Comparison of ENCODE assay signal across 15 cellular contexts in the genomic region with DNA sequence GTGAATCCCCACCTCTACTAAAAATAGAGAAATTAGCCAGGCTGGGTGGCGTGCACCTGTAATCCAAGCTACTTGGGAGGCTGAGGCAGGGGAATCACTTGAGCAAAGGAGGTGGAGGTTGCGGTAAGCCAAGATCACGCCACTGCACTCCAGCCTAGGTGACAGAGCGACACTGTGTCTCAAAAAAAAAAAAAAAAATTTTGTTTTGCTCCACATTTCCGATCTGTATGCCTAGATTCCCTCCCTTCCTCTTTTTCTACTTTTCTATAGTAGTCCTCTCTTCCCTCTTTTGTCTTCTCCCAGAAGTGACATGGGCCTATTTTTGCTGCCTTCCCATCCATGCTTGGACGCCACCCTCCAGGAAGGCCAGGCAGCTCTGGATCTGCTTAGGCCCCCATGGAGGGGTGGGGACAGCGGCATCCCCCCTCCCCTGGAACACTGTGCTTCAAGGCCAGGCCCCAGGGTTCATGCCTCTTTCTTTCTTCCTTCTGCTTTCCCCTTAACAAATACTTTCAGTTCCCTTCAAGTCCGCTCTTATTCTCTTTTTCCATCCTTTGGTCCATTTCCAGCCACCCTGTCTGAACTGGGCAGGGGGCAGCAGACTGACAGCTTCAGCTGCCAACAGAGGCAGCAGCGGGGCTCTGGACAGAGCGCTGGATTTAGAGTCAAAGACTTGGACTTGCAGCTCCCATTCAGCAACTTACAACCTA. TPM values are rescaled to one million over a fixed set of nuclear protein-coding genes. Genes with fewer than 3 reads are reported as not detected.
A peak's percentile ranks its signal among the peaks of the same experiment; 100 is the strongest.
DNase-seq lines count a peak whose midpoint lies in the region; ATAC-seq and TF ChIP-seq lines count a peak whose summit lies in the region.
"Had no signal": no experiment of that assay in that cellular context is flagged by ENCODE, and none has a peak within 500 bp of the region (broad histone marks: within the 10 kb centered on the region; RNA-seq: fewer than 3 reads in every experiment).

No MANE protein-coding gene starts in this region.

- H3K9me3 ChIP-seq in Karpas-422 (ENCODE audit: low read length) (no peaks in the 10 kb centered on the region), HAP-1 (no peaks in the 10 kb centered on the region)

- no peaks in the 10 kb centered on the region for H3K9me3 Mint-ChIP-seq in GM23338
- no peaks in the 10 kb centered on the region for H3K9me3 Mint-ChIP-seq in memory B cell

- TF ChIP-seq CTCF in GM23338 (conservative IDR thresholded peaks at IDR 0.05; ENCODE audit: low read depth in 2 of 2): peak; percentile 9 to 12; a peak in 2 of 4 replicates

- H3K27ac ChIP-seq in GM23338 (ENCODE audit: low read depth) (no peak overlapping the region), Karpas-422 (ENCODE audit: low read length) (no peak overlapping the region)

- ATAC-seq in GM23338: no peak
- peak; percentile 34 for ATAC-seq in memory B cell (ENCODE audit: low read depth)

- H3K27me3 ChIP-seq in GM23338 (ENCODE audit: insufficient read depth): no peaks in the 10 kb centered on the region
- H3K27me3 ChIP-seq in Karpas-422 (ENCODE audit: low read length): no peaks in the 10 kb centered on the region
- H3K27me3 ChIP-seq in HAP-1 (ENCODE audit: low read depth): no peaks in the 10 kb centered on the region

- H3K36me3 ChIP-seq in GM23338 (ENCODE audit: insufficient read depth) (no peaks in the 10 kb centered on the region), Karpas-422 (ENCODE audit: insufficient read depth, low read length) (no peaks in the 10 kb centered on the region), HAP-1 (replicated peaks) (no peaks in the 10 kb centered on the region)

- H2AFZ ChIP-seq in GM23338 (peak overlapping the region; percentile 18; the same call in 1 of the 2 replicates), Karpas-422 (ENCODE audit: low read length) (no peak overlapping the region)

- no peaks in the 10 kb centered on the region; the same call in 1 of the 2 replicates for H3K9me2 ChIP-seq in GM23338 (ENCODE audit: insufficient read depth)
- H3K9me2 ChIP-seq in Karpas-422 (replicated peaks; ENCODE audit: insufficient read depth, low read length): no peaks in the 10 kb centered on the region

- H4K20me1 ChIP-seq in GM23338 (replicated peaks; ENCODE audit: insufficient read depth): no peaks in the 10 kb centered on the region
- H4K20me1 ChIP-seq in Karpas-422 (ENCODE audit: insufficient read depth, low read depth, low read length): no peaks in the 10 kb centered on the region

- H3K4me3 Mint-ChIP-seq in GM23338 (no peak overlapping the region), memory B cell (no peak overlapping the region)

- H3K27ac Mint-ChIP-seq in GM23338 (no peak overlapping the region), memory B cell (no peak overlapping the region)

- H3K27me3 Mint-ChIP-seq in GM23338 (ENCODE audit: insufficient read depth, low read depth, poor library complexity) (peaks cover 2% of the 10 kb centered on the region), memory B cell (peaks cover 4% of the 10 kb centered on the region)

- H3F3A ChIP-seq in GM23338 (replicated peaks; ENCODE audit: low read depth): no peaks in the 10 kb centered on the region

- H3K36me3 Mint-ChIP-seq in GM23338 (ENCODE audit: low read depth) (no peaks in the 10 kb centered on the region), memory B cell (peaks cover 4% of the 10 kb centered on the region)

- DNase-seq in Ammon's horn (ENCODE audit: low spot score) (peak; percentile 54), GM23338 (ENCODE audit: low spot score) (no peak), UCSD-AML1 (lab: John Stamatoyannopoulos, UW; ENCODE audit: unreplicated experiment) (peak; percentile 77), memory B cell (ENCODE audit: low spot score in 2 of 2) (no peak), HT-29 (ENCODE audit: low spot score) (no peak), Karpas-422 (no peak), HAP-1 (ENCODE audit: low spot score in 2 of 2) (no peak), NCI-H187 treated with DMSO at 0.1 percent for 48 hours (lab: John Stamatoyannopoulos, UW) (no peak)
- DNase-seq: dermis blood vessel endothelial cell, DMS153, NCI-H146, NCI-H524 had no signal

- in situ Hi-C loops in HAP-1 (cut with MboI; ENCODE audit: low sequenced_read_pairs): no loop called here

- no peak overlapping the region for H3K9ac ChIP-seq in Karpas-422 (ENCODE audit: low read length)

- H3K4me3 ChIP-seq in GM23338 (no peak overlapping the region), Karpas-422 (ENCODE audit: low read length) (no peak overlapping the region), HAP-1 (no peak overlapping the region)

- no peak overlapping the region for H3K4me2 ChIP-seq in GM23338
- no peak overlapping the region for H3K4me2 ChIP-seq in Karpas-422 (ENCODE audit: low read depth, low read length, poor library complexity, severe bottlenecking)

- H3K79me2 ChIP-seq in GM23338 (replicated peaks; ENCODE audit: insufficient read depth) (no peaks in the 10 kb centered on the region), Karpas-422 (ENCODE audit: low read length) (no peaks in the 10 kb centered on the region)

- no peaks in the 10 kb centered on the region for H3K4me1 Mint-ChIP-seq in GM23338
- H3K4me1 Mint-ChIP-seq in memory B cell: peaks cover 11% of the 10 kb centered on the region

- H3K4me1 ChIP-seq in GM23338 (ENCODE audit: insufficient read depth) (no peaks in the 10 kb centered on the region), Karpas-422 (ENCODE audit: low read length) (no peaks in the 10 kb centered on the region), HAP-1 (no peaks in the 10 kb centered on the region)

TF ChIP-seq in GM23338, 12 proteins besides CTCF, POLR2A, EP300 and RAD21 (continues in another document):
- no peak for TF ChIP-seq NANOG (IDR thresholded peaks at IDR 0.05; ENCODE audit: borderline replicate concordance)
- no peak for TF ChIP-seq ZNF331 (CRISPR knock-in tag; IDR thresholded peaks at IDR 0.05; ENCODE audit: low read depth)
- TF ChIP-seq, protein P1, sequence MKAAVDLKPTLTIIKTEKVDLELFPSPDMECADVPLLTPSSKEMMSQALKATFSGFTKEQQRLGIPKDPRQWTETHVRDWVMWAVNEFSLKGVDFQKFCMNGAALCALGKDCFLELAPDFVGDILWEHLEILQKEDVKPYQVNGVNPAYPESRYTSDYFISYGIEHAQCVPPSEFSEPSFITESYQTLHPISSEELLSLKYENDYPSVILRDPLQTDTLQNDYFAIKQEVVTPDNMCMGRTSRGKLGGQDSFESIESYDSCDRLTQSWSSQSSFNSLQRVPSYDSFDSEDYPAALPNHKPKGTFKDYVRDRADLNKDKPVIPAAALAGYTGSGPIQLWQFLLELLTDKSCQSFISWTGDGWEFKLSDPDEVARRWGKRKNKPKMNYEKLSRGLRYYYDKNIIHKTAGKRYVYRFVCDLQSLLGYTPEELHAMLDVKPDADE (IDR thresholded peaks at IDR 0.05): no peak
- TF ChIP-seq STAT1 (IDR thresholded peaks at IDR 0.05; ENCODE audit: unreplicated experiment): no peak
- no peak for TF ChIP-seq ZNF114 (CRISPR knock-in tag; IDR thresholded peaks at IDR 0.05)
- TF ChIP-seq EZH2phosphoT487 (IDR thresholded peaks at IDR 0.05; ENCODE audit: unreplicated experiment): no peak
- no peak for TF ChIP-seq POLR2AphosphoS5 (IDR thresholded peaks at IDR 0.05; ENCODE audit: low read depth)
- no peak for TF ChIP-seq EZH2 (IDR thresholded peaks at IDR 0.05; ENCODE audit: low read depth, unreplicated experiment)
- TF ChIP-seq, protein P2, sequence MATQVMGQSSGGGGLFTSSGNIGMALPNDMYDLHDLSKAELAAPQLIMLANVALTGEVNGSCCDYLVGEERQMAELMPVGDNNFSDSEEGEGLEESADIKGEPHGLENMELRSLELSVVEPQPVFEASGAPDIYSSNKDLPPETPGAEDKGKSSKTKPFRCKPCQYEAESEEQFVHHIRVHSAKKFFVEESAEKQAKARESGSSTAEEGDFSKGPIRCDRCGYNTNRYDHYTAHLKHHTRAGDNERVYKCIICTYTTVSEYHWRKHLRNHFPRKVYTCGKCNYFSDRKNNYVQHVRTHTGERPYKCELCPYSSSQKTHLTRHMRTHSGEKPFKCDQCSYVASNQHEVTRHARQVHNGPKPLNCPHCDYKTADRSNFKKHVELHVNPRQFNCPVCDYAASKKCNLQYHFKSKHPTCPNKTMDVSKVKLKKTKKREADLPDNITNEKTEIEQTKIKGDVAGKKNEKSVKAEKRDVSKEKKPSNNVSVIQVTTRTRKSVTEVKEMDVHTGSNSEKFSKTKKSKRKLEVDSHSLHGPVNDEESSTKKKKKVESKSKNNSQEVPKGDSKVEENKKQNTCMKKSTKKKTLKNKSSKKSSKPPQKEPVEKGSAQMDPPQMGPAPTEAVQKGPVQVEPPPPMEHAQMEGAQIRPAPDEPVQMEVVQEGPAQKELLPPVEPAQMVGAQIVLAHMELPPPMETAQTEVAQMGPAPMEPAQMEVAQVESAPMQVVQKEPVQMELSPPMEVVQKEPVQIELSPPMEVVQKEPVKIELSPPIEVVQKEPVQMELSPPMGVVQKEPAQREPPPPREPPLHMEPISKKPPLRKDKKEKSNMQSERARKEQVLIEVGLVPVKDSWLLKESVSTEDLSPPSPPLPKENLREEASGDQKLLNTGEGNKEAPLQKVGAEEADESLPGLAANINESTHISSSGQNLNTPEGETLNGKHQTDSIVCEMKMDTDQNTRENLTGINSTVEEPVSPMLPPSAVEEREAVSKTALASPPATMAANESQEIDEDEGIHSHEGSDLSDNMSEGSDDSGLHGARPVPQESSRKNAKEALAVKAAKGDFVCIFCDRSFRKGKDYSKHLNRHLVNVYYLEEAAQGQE (IDR thresholded peaks at IDR 0.05; ENCODE audit: unreplicated experiment): no peak

RNA-seq across cellular contexts. Expression of a gene that starts 0.9 kb away (rescaled TPM):
- not detected in 2 replicates for total RNA-seq in GM23338 (2014; rRNA removed; shearing (Covaris generic))
- polyA plus RNA-seq in GM23338 (2016; fragmentation: Nextera tagmentation; extraction: Ambion mirVana): not detected in 2 replicates
- total RNA-seq in HT-29 (2014; rRNA removed; shearing (Covaris generic)): not detected in 2 replicates
- total RNA-seq in Karpas-422 (2014; rRNA removed; shearing (Covaris generic); ENCODE audit: low replicate concordance): not detected in 2 replicates
- total RNA-seq: dermis blood vessel endothelial cell, fibroblast of lung, RPMI7951 had no signal
- polyA plus RNA-seq: fibroblast of lung had no signal

RNA-seq across cellular contexts. Expression of a gene that starts 21.4 kb away (rescaled TPM):
- not detected in 2 replicates for total RNA-seq in GM23338 (2014; rRNA removed; shearing (Covaris generic))
- not detected in 2 replicates for polyA plus RNA-seq in GM23338 (2016; fragmentation: Nextera tagmentation; extraction: Ambion mirVana)
- total RNA-seq in HT-29 (2014; rRNA removed; shearing (Covaris generic)): not detected in 2 replicates
- not detected in 2 replicates for total RNA-seq in Karpas-422 (2014; rRNA removed; shearing (Covaris generic); ENCODE audit: low replicate concordance)
- total RNA-seq: dermis blood vessel endothelial cell, fibroblast of lung, lower leg skin, RPMI7951 had no signal
- polyA plus RNA-seq: fibroblast of lung had no signal

Comparison
In these comparisons a context has a peak if more than half of its experiments do, and no peak if none do; other contexts are left out.
1. DNase-seq: peak in Ammon's horn (single experiment) and UCSD-AML1 (single experiment); none in GM23338 (single experiment), memory B cell (0 of 2), HT-29 (single experiment), Karpas-422 (single experiment), HAP-1 (0 of 2) and NCI-H187 treated with DMSO at 0.1 percent for 48 hours (single experiment).